ENCODE assay signal across 10 cellular contexts in the genomic region with DNA sequence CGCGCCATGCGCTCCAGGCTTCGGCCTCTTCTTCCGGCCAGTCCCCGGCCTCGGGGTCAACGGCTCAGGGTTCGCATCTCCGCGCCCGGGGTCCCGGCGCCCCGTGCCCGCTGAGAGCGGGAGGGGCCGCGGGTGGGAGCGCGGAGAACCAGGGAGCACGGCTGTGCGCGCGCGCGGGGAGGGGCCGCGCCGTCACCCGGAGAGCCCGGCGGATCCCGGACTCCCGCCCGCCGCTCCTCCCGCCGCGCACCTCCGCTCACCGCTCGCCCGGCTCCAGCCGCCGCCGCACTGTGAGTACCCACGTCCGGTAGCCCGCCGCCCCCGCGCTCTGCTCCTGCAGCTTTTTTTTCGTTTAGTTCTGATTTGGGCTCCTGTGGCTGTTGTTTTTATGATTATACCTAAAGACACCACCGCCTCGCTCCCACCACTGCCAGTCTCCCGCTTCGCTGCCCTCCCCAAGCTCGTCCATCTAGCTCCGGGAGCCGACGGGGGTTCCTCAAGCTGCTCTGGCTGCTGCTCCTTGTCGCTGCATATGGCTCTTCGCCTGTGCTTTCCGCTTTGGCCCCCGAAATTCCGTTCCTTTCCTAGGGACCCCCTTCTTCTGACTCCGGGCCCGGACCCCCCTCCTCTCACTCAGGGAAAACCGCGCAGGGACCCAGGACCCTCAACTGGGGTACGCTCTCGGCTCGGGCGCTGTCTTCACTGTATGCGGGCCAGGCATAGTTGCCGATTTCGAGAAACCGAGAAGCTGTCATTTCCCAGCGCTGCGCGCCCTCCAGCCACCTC. TPM values are rescaled to one million over a fixed set of nuclear protein-coding genes. Genes with fewer than 3 reads are reported as not detected.
DNase-seq lines count a peak whose midpoint lies in the region; ATAC-seq and TF ChIP-seq lines count a peak whose summit lies in the region.
"Had no signal": no experiment of that assay in that cellular context is flagged by ENCODE, and none has a peak within 500 bp of the region (broad histone marks: within the 10 kb centered on the region; RNA-seq: fewer than 3 reads in every experiment).

No MANE protein-coding gene starts in this region.

- H3K4me3 Mint-ChIP-seq in activated CD4-positive, alpha-beta T cell treated with anti-CD3 and anti-CD28 coated beads, Interleukin-2, amount 10 ng/mL, durations not matched to agents 24 days and 14 days, result peak overlapping the region; percentile 64

- H3K4me3 ChIP-seq in colonic mucosa, result peak overlapping the region; percentile 23
- no peak overlapping the region for H3K4me3 ChIP-seq in vagina

- peaks cover 3% of the 10 kb centered on the region for H3K9me3 Mint-ChIP-seq in activated CD4-positive, alpha-beta T cell treated with anti-CD3 and anti-CD28 coated beads, Interleukin-2, amount 10 ng/mL, durations not matched to agents 24 days and 14 days

- no peak overlapping the region for H3K9ac ChIP-seq in colonic mucosa (ENCODE audit: low read depth in 2 of 2, low read length in 2 of 2)

- peaks cover 72% of the 10 kb centered on the region for H3K27me3 Mint-ChIP-seq in activated CD4-positive, alpha-beta T cell treated with anti-CD3 and anti-CD28 coated beads, Interleukin-2, amount 10 ng/mL, durations not matched to agents 24 days and 14 days

- peaks cover 14% of the 10 kb centered on the region for H3K36me3 Mint-ChIP-seq in activated CD4-positive, alpha-beta T cell treated with anti-CD3 and anti-CD28 coated beads, Interleukin-2, amount 10 ng/mL, durations not matched to agents 24 days and 14 days (ENCODE audit: low read depth)

- intact Hi-C loops in activated CD4-positive, alpha-beta T cell treated with anti-CD3 and anti-CD28 coated beads, Interleukin-2, amount 10 ng/mL, durations not matched to agents 24 days and 14 days (cut with micrococcal nuclease), result loop anchor here (5.0 kb wide), 1 partner anchor 281 kb away; a partner anchor contains a TSS
- intact Hi-C loops in colonic mucosa (cut with DNase I) (no loop called here), vagina (cut with DNase I) (no loop called here)

- TF ChIP-seq POLR2A in vagina (IDR thresholded peaks at IDR 0.05), result no peak

- peaks cover 25% of the 10 kb centered on the region for H3K4me1 Mint-ChIP-seq in activated CD4-positive, alpha-beta T cell treated with anti-CD3 and anti-CD28 coated beads, Interleukin-2, amount 10 ng/mL, durations not matched to agents 24 days and 14 days

- no peak for TF ChIP-seq CTCF in colonic mucosa (IDR thresholded peaks at IDR 0.05)
- no peak for TF ChIP-seq CTCF in vagina (IDR thresholded peaks at IDR 0.05)

- H3K4me1 ChIP-seq in colonic mucosa, result peaks cover 15% of the 10 kb centered on the region
- peaks cover 56% of the 10 kb centered on the region for H3K4me1 ChIP-seq in vagina

- no peak overlapping the region for H3K27ac ChIP-seq in colonic mucosa
- no peak overlapping the region for H3K27ac ChIP-seq in vagina

- no peaks in the 10 kb centered on the region for H3K9me3 ChIP-seq in colonic mucosa
- no peaks in the 10 kb centered on the region for H3K9me3 ChIP-seq in vagina

- H3K36me3 ChIP-seq in colonic mucosa, result no peaks in the 10 kb centered on the region
- no peaks in the 10 kb centered on the region for H3K36me3 ChIP-seq in vagina

- ATAC-seq in GM21360 (IDR thresholded peaks at IDR 0.05; ENCODE audit: unreplicated experiment), result no peak

- no peak for DNase-seq in activated CD4-positive, alpha-beta T cell treated with anti-CD3 and anti-CD28 coated beads, Interleukin-2, amount 10 ng/mL, durations not matched to agents 24 days and 14 days
- no peak for DNase-seq in activated CD4-positive, alpha-beta T cell treated with anti-CD3 and anti-CD28 coated beads, Interleukin-2, amount 50 U/mL, for 4 hours
- peak; percentile 63 for DNase-seq in NCI-H69 (lab: John Stamatoyannopoulos, UW)
- DNase-seq in colonic mucosa, result no peak
- DNase-seq in stimulated activated CD8-positive, alpha-beta memory T cell treated with anti-CD3 and anti-CD28 coated beads, Interleukin-4, amount 100 ng/mL, for 48 hours, result peak; percentile 35
- DNase-seq in KG1 (lab: John Stamatoyannopoulos, UW), result no peak
- DNase-seq in vagina (ENCODE audit: extremely low spot score in 2 of 2), result no peak
- DNase-seq: cerebellar nuclear complex had no signal

- peak overlapping the region; percentile 64 for H3K27ac Mint-ChIP-seq in activated CD4-positive, alpha-beta T cell treated with anti-CD3 and anti-CD28 coated beads, Interleukin-2, amount 10 ng/mL, durations not matched to agents 24 days and 14 days

- H3K27me3 ChIP-seq in colonic mucosa, result peaks cover 91% of the 10 kb centered on the region
- H3K27me3 ChIP-seq in vagina, result peaks cover 55% of the 10 kb centered on the region

RNA-seq across cellular contexts. Expression of a gene that starts 1.7 kb away (rescaled TPM):
- 0.09 and 0.14 TPM in 2 replicates for total RNA-seq in activated CD4-positive, alpha-beta T cell treated with anti-CD3 and anti-CD28 coated beads, Interleukin-2, amount 10 ng/mL, durations not matched to agents 24 days and 14 days
- total RNA-seq in colonic mucosa, result under 1 TPM; 0.10 to 0.19 TPM
- total RNA-seq in vagina, result 0.25 TPM

RNA-seq across cellular contexts. Expression of a gene that starts 16.3 kb away (rescaled TPM):
- total RNA-seq in activated CD4-positive, alpha-beta T cell treated with anti-CD3 and anti-CD28 coated beads, Interleukin-2, amount 10 ng/mL, durations not matched to agents 24 days and 14 days, result not detected in 2 replicates
- total RNA-seq in colonic mucosa (not detected), vagina (not detected)
- total RNA-seq: liver had no signal

Comparison
In these comparisons a context has a peak if more than half of its experiments do, and no peak if none do; other contexts are left out.
1. DNase-seq: peak in NCI-H69 (single experiment) and stimulated activated CD8-positive, alpha-beta memory T cell treated with anti-CD3 and anti-CD28 coated beads, Interleukin-4, amount 100 ng/mL, for 48 hours (single experiment); none in activated CD4-positive, alpha-beta T cell treated with anti-CD3 and anti-CD28 coated beads, Interleukin-2, amount 10 ng/mL, durations not matched to agents 24 days and 14 days (single experiment), activated CD4-positive, alpha-beta T cell treated with anti-CD3 and anti-CD28 coated beads, Interleukin-2, amount 50 U/mL, for 4 hours (0 of 2), colonic mucosa (single experiment), KG1 (single experiment) and vagina (0 of 2).